ENCODE assay signal across 7 cellular contexts in genomic region chr5:131346204-131346603, GRCh38.
A peak's percentile ranks its signal among the peaks of the same experiment; 100 is the strongest.
DNase-seq lines count a peak whose midpoint lies in the region; ATAC-seq lines count a peak whose summit lies in the region.
"Not testable (repeated sequence)": the region's sequence is repeated elsewhere in the genome, so short reads cannot be mapped to it uniquely, and the experiment has no call there.

No MANE protein-coding gene starts in this region.

- H3K36me3 ChIP-seq in CD4-positive, CD25-positive, alpha-beta regulatory T cell (ENCODE audit: control insufficient read depth, insufficient read depth, low read length), result peaks cover 20% of the 10 kb centered on the region

- DNase-seq in CD4-positive, CD25-positive, alpha-beta regulatory T cell; activated CD4-positive, alpha-beta T cell treated with anti-CD3 and anti-CD28 coated beads, Interleukin-2, amount 10 ng/mL, durations not matched to agents 7 days and 5 days; activated T-cell treated with anti-CD3 and anti-CD28 coated beads, Interleukin-2, amount 50 U/mL, for 72 hours; effector memory CD8-positive, alpha-beta T cell; naive thymus-derived CD8-positive, alpha-beta T cell: not testable (repeated sequence)

- not testable (repeated sequence) for H3K4me1 ChIP-seq in CD4-positive, CD25-positive, alpha-beta regulatory T cell (ENCODE audit: control insufficient read depth, insufficient read depth, low read length, poor library complexity, severe bottlenecking)

- not testable (repeated sequence) for H3K9me3 ChIP-seq in CD4-positive, CD25-positive, alpha-beta regulatory T cell (ENCODE audit: control insufficient read depth in 2 of 2, low read length in 2 of 2)

- not testable (repeated sequence) for H3K27me3 Mint-ChIP-seq in CD4-positive, CD25-positive, alpha-beta regulatory T cell; IgD-negative memory B cell; activated CD4-positive, alpha-beta T cell treated with anti-CD3 and anti-CD28 coated beads, Interleukin-2, amount 10 ng/mL, durations not matched to agents 7 days and 5 days; activated T-cell treated with anti-CD3 and anti-CD28 coated beads, Interleukin-2, amount 50 U/mL, for 72 hours (ENCODE audit: low read depth); activated naive CD8-positive, alpha-beta T cell; effector memory CD8-positive, alpha-beta T cell; naive thymus-derived CD8-positive, alpha-beta T cell

- not testable (repeated sequence) for ATAC-seq in CD4-positive, CD25-positive, alpha-beta regulatory T cell (ENCODE audit: low read depth in 2 of 2); activated T-cell treated with anti-CD3 and anti-CD28 coated beads, Interleukin-2, amount 50 U/mL, for 72 hours (replicated peaks in 1 of 2); effector memory CD8-positive, alpha-beta T cell (replicated peaks); naive thymus-derived CD8-positive, alpha-beta T cell

- POLR2A ChIA-PET in activated CD4-positive, alpha-beta T cell treated with anti-CD3 and anti-CD28 coated beads, Interleukin-2, amount 10 ng/mL, durations not matched to agents 7 days and 5 days (lab: Charles Lee), result not testable (repeated sequence)
- POLR2A ChIA-PET in naive thymus-derived CD8-positive, alpha-beta T cell (lab: Charles Lee), result interaction anchor here (0.6 kb wide), 1 partner anchor 61 kb away, joined by 3 read pairs; no protein-coding TSS in a partner anchor

- not testable (repeated sequence) for H3K27me3 ChIP-seq in CD4-positive, CD25-positive, alpha-beta regulatory T cell (ENCODE audit: control insufficient read depth, insufficient read depth, low read length)

- not testable (repeated sequence) for H3K9me3 Mint-ChIP-seq in CD4-positive, CD25-positive, alpha-beta regulatory T cell; IgD-negative memory B cell; activated naive CD8-positive, alpha-beta T cell (ENCODE audit: low read depth); effector memory CD8-positive, alpha-beta T cell
- peaks cover 33% of the 10 kb centered on the region for H3K9me3 Mint-ChIP-seq in activated CD4-positive, alpha-beta T cell treated with anti-CD3 and anti-CD28 coated beads, Interleukin-2, amount 10 ng/mL, durations not matched to agents 7 days and 5 days
- peaks cover 10 to 22% of the 10 kb centered on the region in 2 donors for H3K9me3 Mint-ChIP-seq in activated T-cell treated with anti-CD3 and anti-CD28 coated beads, Interleukin-2, amount 50 U/mL, for 72 hours
- H3K9me3 Mint-ChIP-seq in naive thymus-derived CD8-positive, alpha-beta T cell, result peaks cover 0 to 21% (median 13%) of the 10 kb centered on the region in 9 donors

- CTCF ChIA-PET in activated CD4-positive, alpha-beta T cell treated with anti-CD3 and anti-CD28 coated beads, Interleukin-2, amount 10 ng/mL, durations not matched to agents 7 days and 5 days (lab: Charles Lee), result interaction anchor here (2.7 kb wide), 1 partner anchor 11 kb away, joined by 5 read pairs; no protein-coding TSS in a partner anchor

- H3K4me3 Mint-ChIP-seq in CD4-positive, CD25-positive, alpha-beta regulatory T cell; activated CD4-positive, alpha-beta T cell treated with anti-CD3 and anti-CD28 coated beads, Interleukin-2, amount 10 ng/mL, durations not matched to agents 7 days and 5 days; activated T-cell treated with anti-CD3 and anti-CD28 coated beads, Interleukin-2, amount 50 U/mL, for 72 hours; activated naive CD8-positive, alpha-beta T cell; effector memory CD8-positive, alpha-beta T cell: not testable (repeated sequence)
- peak overlapping the region in 2 of 4 donors; percentile 35 to 49 for H3K4me3 Mint-ChIP-seq in IgD-negative memory B cell
- peak overlapping the region in 5 of 10 donors; percentile 7 to 51 (median 22) for H3K4me3 Mint-ChIP-seq in naive thymus-derived CD8-positive, alpha-beta T cell

- peaks cover 62% of the 10 kb centered on the region for H3K36me3 Mint-ChIP-seq in CD4-positive, CD25-positive, alpha-beta regulatory T cell
- H3K36me3 Mint-ChIP-seq in IgD-negative memory B cell, result peaks cover 27% of the 10 kb centered on the region
- H3K36me3 Mint-ChIP-seq in activated CD4-positive, alpha-beta T cell treated with anti-CD3 and anti-CD28 coated beads, Interleukin-2, amount 10 ng/mL, durations not matched to agents 7 days and 5 days (ENCODE audit: low read depth), result peaks cover 75% of the 10 kb centered on the region
- H3K36me3 Mint-ChIP-seq in activated T-cell treated with anti-CD3 and anti-CD28 coated beads, Interleukin-2, amount 50 U/mL, for 72 hours (ENCODE audit: insufficient read depth in 2 of 2), result peaks cover 45 to 53% of the 10 kb centered on the region in 2 donors
- H3K36me3 Mint-ChIP-seq in activated naive CD8-positive, alpha-beta T cell, result peaks cover 43% of the 10 kb centered on the region
- peaks cover 78% of the 10 kb centered on the region for H3K36me3 Mint-ChIP-seq in effector memory CD8-positive, alpha-beta T cell (ENCODE audit: insufficient read depth)
- peaks cover 9 to 71% (median 65%) of the 10 kb centered on the region in 3 donors for H3K36me3 Mint-ChIP-seq in naive thymus-derived CD8-positive, alpha-beta T cell

- H3K27ac Mint-ChIP-seq in CD4-positive, CD25-positive, alpha-beta regulatory T cell, result peak overlapping the region; percentile 81 to 86 (median 82)
- peak overlapping the region in 2 of 3 donors; percentile 62 to 80 for H3K27ac Mint-ChIP-seq in IgD-negative memory B cell
- H3K27ac Mint-ChIP-seq in activated CD4-positive, alpha-beta T cell treated with anti-CD3 and anti-CD28 coated beads, Interleukin-2, amount 10 ng/mL, durations not matched to agents 7 days and 5 days, result peak overlapping the region; percentile 62
- H3K27ac Mint-ChIP-seq in activated T-cell treated with anti-CD3 and anti-CD28 coated beads, Interleukin-2, amount 50 U/mL, for 72 hours, result peak overlapping the region; percentile 90
- H3K27ac Mint-ChIP-seq in activated naive CD8-positive, alpha-beta T cell, result peak overlapping the region; percentile 87
- H3K27ac Mint-ChIP-seq in effector memory CD8-positive, alpha-beta T cell, result peak overlapping the region; percentile 87 to 93
- H3K27ac Mint-ChIP-seq in naive thymus-derived CD8-positive, alpha-beta T cell, result peak overlapping the region; percentile 70 to 90 (median 85)

- not testable (repeated sequence) for H3K27ac ChIP-seq in CD4-positive, CD25-positive, alpha-beta regulatory T cell (ENCODE audit: insufficient read depth, low read length, poor library complexity, severe bottlenecking)

- H3K4me3 ChIP-seq in CD4-positive, CD25-positive, alpha-beta regulatory T cell (ENCODE audit: low read depth, low read length), result not testable (repeated sequence)

- H3K4me1 Mint-ChIP-seq in CD4-positive, CD25-positive, alpha-beta regulatory T cell, result peaks cover 37 to 79% (median 54%) of the 10 kb centered on the region in 4 donors
- peaks cover 14 to 25% (median 18%) of the 10 kb centered on the region in 3 donors for H3K4me1 Mint-ChIP-seq in IgD-negative memory B cell
- H3K4me1 Mint-ChIP-seq in activated CD4-positive, alpha-beta T cell treated with anti-CD3 and anti-CD28 coated beads, Interleukin-2, amount 10 ng/mL, durations not matched to agents 7 days and 5 days, result peaks cover 58% of the 10 kb centered on the region
- peaks cover 42% of the 10 kb centered on the region for H3K4me1 Mint-ChIP-seq in activated T-cell treated with anti-CD3 and anti-CD28 coated beads, Interleukin-2, amount 50 U/mL, for 72 hours (ENCODE audit: low read depth)
- H3K4me1 Mint-ChIP-seq in activated naive CD8-positive, alpha-beta T cell (ENCODE audit: low read depth), result peaks cover 67% of the 10 kb centered on the region
- H3K4me1 Mint-ChIP-seq in effector memory CD8-positive, alpha-beta T cell (ENCODE audit: low read depth in 2 of 2), result peaks cover 59 to 66% of the 10 kb centered on the region in 2 donors
- H3K4me1 Mint-ChIP-seq in naive thymus-derived CD8-positive, alpha-beta T cell, result peaks cover 46 to 81% (median 74%) of the 10 kb centered on the region in 4 donors
